In the genomic region with DNA sequence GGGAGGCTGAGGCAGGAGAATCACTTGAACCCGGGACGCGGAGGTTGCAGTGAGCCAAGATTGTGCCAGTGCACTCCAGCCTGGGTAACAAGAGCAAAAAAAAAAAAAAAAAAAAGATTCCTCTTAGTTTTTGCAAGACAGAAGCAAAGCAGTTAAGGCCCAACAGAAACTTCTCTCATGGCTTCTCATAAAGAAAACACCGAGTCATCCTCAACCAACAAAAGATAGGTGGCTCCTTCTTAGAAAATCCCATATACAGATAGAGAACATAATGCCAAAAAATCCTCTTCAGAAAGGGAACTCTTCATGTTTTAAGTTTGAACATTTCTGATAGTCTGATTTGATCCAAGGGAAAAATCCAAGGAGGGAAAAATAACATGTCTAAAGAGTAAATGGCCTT, we compare ENCODE assay signal across 22 cellular contexts. TPM values are rescaled to one million over a fixed set of nuclear protein-coding genes. Genes with fewer than 3 reads are reported as not detected.
DNase-seq lines count a peak whose midpoint lies in the region; ATAC-seq and TF ChIP-seq lines count a peak whose summit lies in the region.
"Had no signal": no experiment of that assay in that cellular context is flagged by ENCODE, and none has a peak within 500 bp of the region (broad histone marks: within the 10 kb centered on the region; RNA-seq: fewer than 3 reads in every experiment).

No MANE protein-coding gene starts in this region.

- H3K36me3 Mint-ChIP-seq in endodermal cell (ENCODE audit: low read depth), result no peaks in the 10 kb centered on the region
- H3K36me3 Mint-ChIP-seq in activated CD4-positive, alpha-beta memory T cell treated with anti-CD3 and anti-CD28 coated beads, Interleukin-2, amount 10 ng/mL, durations not matched to agents 7 days and 5 days (ENCODE audit: low read depth), result no peaks in the 10 kb centered on the region
- H3K36me3 Mint-ChIP-seq: CD4-positive, alpha-beta memory T cell; stimulated activated effector memory CD8-positive, alpha-beta T cell treated with anti-CD3 and anti-CD28 coated beads, Interleukin-12 subunit alpha, Interleukin-12 subunit beta, amount 100 ng/mL, for 72 hours had no signal

- no peak overlapping the region for H3K4me3 Mint-ChIP-seq in endodermal cell
- H3K4me3 Mint-ChIP-seq in activated CD4-positive, alpha-beta memory T cell treated with anti-CD3 and anti-CD28 coated beads, Interleukin-2, amount 10 ng/mL, durations not matched to agents 7 days and 5 days, result no peak overlapping the region
- H3K4me3 Mint-ChIP-seq: CD4-positive, alpha-beta memory T cell; effector memory CD8-positive, alpha-beta T cell; stimulated activated effector memory CD8-positive, alpha-beta T cell treated with anti-CD3 and anti-CD28 coated beads, Interleukin-12 subunit alpha, Interleukin-12 subunit beta, amount 100 ng/mL, for 72 hours had no signal

- H3K9ac ChIP-seq in mammary epithelial cell (ENCODE audit: insufficient read depth, low read length), result no peak overlapping the region
- H3K9ac ChIP-seq in PC-3 (ENCODE audit: low read length), result no peak overlapping the region
- H3K9ac ChIP-seq in endodermal cell (ENCODE audit: extremely low read depth, low read length, poor library complexity, severe bottlenecking), result no peak overlapping the region
- peak overlapping the region; percentile 88 for H3K9ac ChIP-seq in smooth muscle cell (ENCODE audit: low read depth)

- 100% methylated on average over 2 of the region's 4 CpGs for WGBS in mammary epithelial cell (ENCODE audit: low coverage, missing lambda C conversion rate)
- WGBS in endodermal cell (ENCODE audit: insufficient coverage in 1 of 2, insufficient read length in 1 of 2), 2 experiments, result 96 to 100% methylated on average over 2 to 4 of the region's 4 CpGs
- 95% methylated on average over 4 of the region's 4 CpGs for WGBS in smooth muscle cell (ENCODE audit: low lambda C conversion rate)

- H3K27me3 ChIP-seq in mammary epithelial cell (ENCODE audit: insufficient read depth, low read length) (no peaks in the 10 kb centered on the region), breast epithelium (no peaks in the 10 kb centered on the region), PC-3 (ENCODE audit: low read length) (no peaks in the 10 kb centered on the region), endodermal cell (ENCODE audit: control insufficient read depth, insufficient read depth, low read length, poor library complexity, severe bottlenecking) (no peaks in the 10 kb centered on the region), smooth muscle cell (ENCODE audit: low read depth) (no peaks in the 10 kb centered on the region)
- H3K27me3 ChIP-seq: heart left ventricle had no signal

- DNase-seq in mammary epithelial cell (peak; percentile 48), breast epithelium (ENCODE audit: low spot score in 2 of 2) (no peak), PC-3 (peak; percentile 27), endodermal cell (no peak), smooth muscle cell (lab: John Stamatoyannopoulos, UW; ENCODE audit: unreplicated experiment) (no peak), T1000 (lab: John Stamatoyannopoulos, UW) (no peak)
- no peak for DNase-seq in activated CD4-positive, alpha-beta memory T cell treated with anti-CD3 and anti-CD28 coated beads, Interleukin-2, amount 10 ng/mL, durations not matched to agents 7 days and 5 days
- DNase-seq in stimulated activated CD4-positive, alpha-beta T cell treated with anti-CD3 and anti-CD28 coated beads, Interleukin-4, amount 100 ng/mL, for 24 hours, result no peak
- DNase-seq: activated CD4-positive, alpha-beta T cell treated with anti-CD3 and anti-CD28 coated beads, Interleukin-2, amount 50 U/mL, for 4 hours; activated naive CD4-positive, alpha-beta T cell; aorta; CD4-positive, alpha-beta memory T cell; DMS79 treated with DMSO at 0.1 percent for 48 hours; effector memory CD8-positive, alpha-beta T cell; heart left ventricle; NCI-H1436 treated with DMSO at 0.1 percent for 48 hours; NCI-H2227 treated with DMSO at 0.1 percent for 48 hours; occipital lobe; right cardiac atrium; stimulated activated CD4-positive, alpha-beta T cell treated with anti-CD3 and anti-CD28 coated beads, Interleukin-15, amount 100 ng/mL, for 24 hours had no signal

- CTCF ChIA-PET in mammary epithelial cell (lab: Charles Lee; ENCODE audit: low non-redundant PET), result interaction anchor here (0.6 kb wide), 1 partner anchor 141 kb away, joined by 6 read pairs; no protein-coding TSS in a partner anchor
- CTCF ChIA-PET in PC-3 (lab: Charles Lee), result no interaction called here
- CTCF ChIA-PET in activated CD4-positive, alpha-beta memory T cell treated with anti-CD3 and anti-CD28 coated beads, Interleukin-2, amount 10 ng/mL, durations not matched to agents 7 days and 5 days (lab: Charles Lee), result no interaction called here

- TF ChIP-seq CTCF in mammary epithelial cell (conservative IDR thresholded peaks at IDR 0.05 in 1 of 2, IDR thresholded peaks at IDR 0.05 in 1 of 2; ENCODE audit: extremely low read depth in 1 of 2, insufficient read depth in 1 of 2, low read depth in 1 of 2, low read length in 2 of 2), result no peak
- TF ChIP-seq CTCF in breast epithelium (IDR thresholded peaks at IDR 0.05), result no peak
- TF ChIP-seq CTCF in PC-3 (conservative IDR thresholded peaks at IDR 0.05; ENCODE audit: low read depth, low read length), result no peak
- TF ChIP-seq CTCF in endodermal cell (conservative IDR thresholded peaks at IDR 0.05), result no peak
- TF ChIP-seq CTCF in smooth muscle cell (IDR thresholded peaks at IDR 0.05; ENCODE audit: borderline replicate concordance, insufficient read depth, poor library complexity, severe bottlenecking), result no peak

- H3K27ac ChIP-seq in mammary epithelial cell (ENCODE audit: insufficient read depth, low read depth, low read length) (no peak overlapping the region), breast epithelium (no peak overlapping the region), PC-3 (ENCODE audit: low read length) (peak overlapping the region; percentile 25; the same call in 1 of the 2 replicates), endodermal cell (ENCODE audit: low read depth, low read length) (no peak overlapping the region), smooth muscle cell (ENCODE audit: low read depth) (peak overlapping the region; percentile 98)
- H3K27ac ChIP-seq: thoracic aorta had no signal

- H3K9me3 Mint-ChIP-seq in endodermal cell, result peaks cover 37% of the 10 kb centered on the region
- no peaks in the 10 kb centered on the region for H3K9me3 Mint-ChIP-seq in activated CD4-positive, alpha-beta memory T cell treated with anti-CD3 and anti-CD28 coated beads, Interleukin-2, amount 10 ng/mL, durations not matched to agents 7 days and 5 days
- H3K9me3 Mint-ChIP-seq: CD4-positive, alpha-beta memory T cell; effector memory CD8-positive, alpha-beta T cell; stimulated activated effector memory CD8-positive, alpha-beta T cell treated with anti-CD3 and anti-CD28 coated beads, Interleukin-12 subunit alpha, Interleukin-12 subunit beta, amount 100 ng/mL, for 72 hours had no signal

- H3F3A ChIP-seq in PC-3 (ENCODE audit: low read length, unreplicated experiment) (no peaks in the 10 kb centered on the region), smooth muscle cell (ENCODE audit: low read depth) (no peaks in the 10 kb centered on the region)

- dilution Hi-C loops in mammary epithelial cell (cut with HindIII; ENCODE audit: low sequenced_read_pairs), result loop anchor here (5.0 kb wide), 1 partner anchor 82 kb away; no protein-coding TSS in a partner anchor

- H3K4me1 ChIP-seq in mammary epithelial cell (ENCODE audit: insufficient read depth, low read length) (peaks cover 3% of the 10 kb centered on the region), breast epithelium (no peaks in the 10 kb centered on the region), PC-3 (ENCODE audit: insufficient read depth, low read length) (peaks cover 7% of the 10 kb centered on the region; the same call in 1 of the 2 replicates), endodermal cell (ENCODE audit: control insufficient read depth, insufficient read depth, low read length) (no peaks in the 10 kb centered on the region), smooth muscle cell (ENCODE audit: low read depth) (peaks cover 4% of the 10 kb centered on the region)

- H4K20me1 ChIP-seq in mammary epithelial cell (ENCODE audit: insufficient read depth, low read length) (no peaks in the 10 kb centered on the region), PC-3 (ENCODE audit: low read length) (no peaks in the 10 kb centered on the region), smooth muscle cell (ENCODE audit: low read depth) (no peaks in the 10 kb centered on the region)

- intact Hi-C loops in mammary epithelial cell (cut with micrococcal nuclease) (no loop called here), breast epithelium (cut with DNase I; ENCODE audit: low total_unique reads) (no loop called here), PC-3 (cut with micrococcal nuclease) (loop anchor here (2.0 kb wide), 1 partner anchor 14 kb away; no protein-coding TSS in a partner anchor)

- no peak overlapping the region for H3K4me2 ChIP-seq in mammary epithelial cell (ENCODE audit: insufficient read depth, low read depth, low read length)
- H3K4me2 ChIP-seq in PC-3 (ENCODE audit: low read length), result no peak overlapping the region
- no peak overlapping the region for H3K4me2 ChIP-seq in smooth muscle cell

- no peaks in the 10 kb centered on the region for H3K79me2 ChIP-seq in mammary epithelial cell (ENCODE audit: insufficient read depth, low read length)
- no peaks in the 10 kb centered on the region for H3K79me2 ChIP-seq in PC-3 (ENCODE audit: low read length)
- no peaks in the 10 kb centered on the region for H3K79me2 ChIP-seq in smooth muscle cell (ENCODE audit: low read depth)

- no peak for ATAC-seq in PC-3
- ATAC-seq: effector memory CD8-positive, alpha-beta T cell; heart left ventricle; right cardiac atrium; stimulated activated effector memory CD8-positive, alpha-beta T cell treated with anti-CD3 and anti-CD28 coated beads, Interleukin-12 subunit alpha, Interleukin-12 subunit beta, amount 100 ng/mL, for 72 hours had no signal

- in situ Hi-C loops in mammary epithelial cell (cut with MboI; ENCODE audit: low sequenced_read_pairs in 2 of 2), result no loop called here

- no peaks in the 10 kb centered on the region for H3K9me2 ChIP-seq in PC-3 (replicated peaks; ENCODE audit: low read length)

- BruUV-seq in mammary epithelial cell (replicated peaks; lab: Mats Ljungman, UMichigan), result no TSS peak
- no TSS peak for BruUV-seq in PC-3 (replicated peaks; lab: Mats Ljungman, UMichigan)

- no peaks in the 10 kb centered on the region for H3K27me3 Mint-ChIP-seq in endodermal cell (ENCODE audit: insufficient read depth)
- H3K27me3 Mint-ChIP-seq in activated CD4-positive, alpha-beta memory T cell treated with anti-CD3 and anti-CD28 coated beads, Interleukin-2, amount 10 ng/mL, durations not matched to agents 7 days and 5 days, result no peaks in the 10 kb centered on the region
- H3K27me3 Mint-ChIP-seq: CD4-positive, alpha-beta memory T cell; effector memory CD8-positive, alpha-beta T cell had no signal

- peaks cover 5% of the 10 kb centered on the region for H3K4me1 Mint-ChIP-seq in endodermal cell
- H3K4me1 Mint-ChIP-seq in activated CD4-positive, alpha-beta memory T cell treated with anti-CD3 and anti-CD28 coated beads, Interleukin-2, amount 10 ng/mL, durations not matched to agents 7 days and 5 days, result peaks cover 11% of the 10 kb centered on the region
- H3K4me1 Mint-ChIP-seq: stimulated activated effector memory CD8-positive, alpha-beta T cell treated with anti-CD3 and anti-CD28 coated beads, Interleukin-12 subunit alpha, Interleukin-12 subunit beta, amount 100 ng/mL, for 72 hours had no signal

- TF ChIP-seq POLR2A in breast epithelium (IDR thresholded peaks at IDR 0.05), result no peak

- no peak overlapping the region for H3K4me3 ChIP-seq in mammary epithelial cell (replicated peaks in 1 of 3; ENCODE audit: insufficient read depth in 1 of 3, low read depth in 2 of 3, low read length in 3 of 3)
- H3K4me3 ChIP-seq in breast epithelium, result no peak overlapping the region
- no peak overlapping the region for H3K4me3 ChIP-seq in PC-3 (ENCODE audit: low read length)
- H3K4me3 ChIP-seq in endodermal cell (ENCODE audit: low read length), result no peak overlapping the region
- no peak overlapping the region for H3K4me3 ChIP-seq in smooth muscle cell
- H3K4me3 ChIP-seq: heart left ventricle, thoracic aorta had no signal

- peak overlapping the region; percentile 80 for H3K27ac Mint-ChIP-seq in endodermal cell
- no peak overlapping the region for H3K27ac Mint-ChIP-seq in activated CD4-positive, alpha-beta memory T cell treated with anti-CD3 and anti-CD28 coated beads, Interleukin-2, amount 10 ng/mL, durations not matched to agents 7 days and 5 days
- H3K27ac Mint-ChIP-seq: CD4-positive, alpha-beta memory T cell; effector memory CD8-positive, alpha-beta T cell; stimulated activated effector memory CD8-positive, alpha-beta T cell treated with anti-CD3 and anti-CD28 coated beads, Interleukin-12 subunit alpha, Interleukin-12 subunit beta, amount 100 ng/mL, for 72 hours had no signal

- peak overlapping the region; percentile 8 for H2AFZ ChIP-seq in mammary epithelial cell (ENCODE audit: low read depth, low read length)
- H2AFZ ChIP-seq in PC-3 (ENCODE audit: low read length), result peak overlapping the region; percentile 69
- peak overlapping the region; percentile 3 for H2AFZ ChIP-seq in smooth muscle cell (ENCODE audit: low read depth)

- no peaks in the 10 kb centered on the region for H3K9me3 ChIP-seq in mammary epithelial cell (replicated peaks; ENCODE audit: insufficient read depth, low read length)
- no peaks in the 10 kb centered on the region for H3K9me3 ChIP-seq in breast epithelium
- H3K9me3 ChIP-seq in PC-3 (ENCODE audit: low read length), result no peaks in the 10 kb centered on the region
- peaks cover 23% of the 10 kb centered on the region for H3K9me3 ChIP-seq in endodermal cell (ENCODE audit: control insufficient read depth, low read length)
- no peaks in the 10 kb centered on the region for H3K9me3 ChIP-seq in smooth muscle cell (replicated peaks; ENCODE audit: low read depth)
- H3K9me3 ChIP-seq: heart left ventricle, thoracic aorta had no signal

- H3K36me3 ChIP-seq in mammary epithelial cell (ENCODE audit: insufficient read depth, low read length) (no peaks in the 10 kb centered on the region), breast epithelium (no peaks in the 10 kb centered on the region), PC-3 (ENCODE audit: low read depth, low read length) (no peaks in the 10 kb centered on the region), endodermal cell (ENCODE audit: control insufficient read depth, insufficient read depth, low read length) (no peaks in the 10 kb centered on the region), smooth muscle cell (ENCODE audit: low read depth) (no peaks in the 10 kb centered on the region)
- H3K36me3 ChIP-seq: heart left ventricle, thoracic aorta had no signal

- POLR2A ChIA-PET in PC-3 (lab: Charles Lee; ENCODE audit: unreplicated experiment), result no interaction called here
- POLR2A ChIA-PET in activated CD4-positive, alpha-beta memory T cell treated with anti-CD3 and anti-CD28 coated beads, Interleukin-2, amount 10 ng/mL, durations not matched to agents 7 days and 5 days (lab: Charles Lee), result no interaction called here

RNA-seq across cellular contexts. Expression of a gene that starts 12.5 kb away (rescaled TPM):
- total RNA-seq in mammary epithelial cell (10 to 100 TPM; 28.6 to 38.8 TPM), breast epithelium (10 to 100 TPM; 37.0 to 64.5 (median 53.1) TPM), PC-3 (2014; rRNA removed) (15.6 and 35.0 TPM in 2 replicates), endodermal cell (100 to 1,000 TPM; 147 to 174 TPM), smooth muscle cell (167 and 207 TPM in 2 replicates)
- polyA plus RNA-seq in mammary epithelial cell (5.9 TPM), smooth muscle cell (22.0 and 45.0 TPM in 2 replicates)
- polyA minus RNA-seq in mammary epithelial cell, result 23.7 TPM
- polyA plus RNA-seq in endodermal cell (2013, experiment 1 of 2), result 66.6 TPM
- 78.0 TPM for polyA plus RNA-seq in endodermal cell (2013, experiment 2 of 2)
- total RNA-seq in activated CD4-positive, alpha-beta memory T cell treated with anti-CD3 and anti-CD28 coated beads, Interleukin-2, amount 10 ng/mL, durations not matched to agents 7 days and 5 days, result 10 to 100 TPM; 18.0 to 19.0 TPM

Comparison
In these comparisons a context has a peak if more than half of its experiments do, and no peak if none do; other contexts are left out.
1. DNase-seq: peak in mammary epithelial cell (single experiment) and PC-3 (single experiment); none in breast epithelium (0 of 2), endodermal cell (single experiment), smooth muscle cell (single experiment), activated CD4-positive, alpha-beta memory T cell treated with anti-CD3 and anti-CD28 coated beads, Interleukin-2, amount 10 ng/mL, durations not matched to agents 7 days and 5 days (single experiment), T1000 (single experiment) and stimulated activated CD4-positive, alpha-beta T cell treated with anti-CD3 and anti-CD28 coated beads, Interleukin-4, amount 100 ng/mL, for 24 hours (single experiment).
2. H2AFZ ChIP-seq: peak in every context shown above with its lines; median percentile 69 in PC-3; 8 in mammary epithelial cell; 3 in smooth muscle cell.
3. H3K27ac ChIP-seq: peak in PC-3 (single experiment) and smooth muscle cell (single experiment); none in mammary epithelial cell (single experiment), breast epithelium (0 of 2) and endodermal cell (single experiment).